8 cellular contexts compared by ENCODE assay signal in the genomic region with DNA sequence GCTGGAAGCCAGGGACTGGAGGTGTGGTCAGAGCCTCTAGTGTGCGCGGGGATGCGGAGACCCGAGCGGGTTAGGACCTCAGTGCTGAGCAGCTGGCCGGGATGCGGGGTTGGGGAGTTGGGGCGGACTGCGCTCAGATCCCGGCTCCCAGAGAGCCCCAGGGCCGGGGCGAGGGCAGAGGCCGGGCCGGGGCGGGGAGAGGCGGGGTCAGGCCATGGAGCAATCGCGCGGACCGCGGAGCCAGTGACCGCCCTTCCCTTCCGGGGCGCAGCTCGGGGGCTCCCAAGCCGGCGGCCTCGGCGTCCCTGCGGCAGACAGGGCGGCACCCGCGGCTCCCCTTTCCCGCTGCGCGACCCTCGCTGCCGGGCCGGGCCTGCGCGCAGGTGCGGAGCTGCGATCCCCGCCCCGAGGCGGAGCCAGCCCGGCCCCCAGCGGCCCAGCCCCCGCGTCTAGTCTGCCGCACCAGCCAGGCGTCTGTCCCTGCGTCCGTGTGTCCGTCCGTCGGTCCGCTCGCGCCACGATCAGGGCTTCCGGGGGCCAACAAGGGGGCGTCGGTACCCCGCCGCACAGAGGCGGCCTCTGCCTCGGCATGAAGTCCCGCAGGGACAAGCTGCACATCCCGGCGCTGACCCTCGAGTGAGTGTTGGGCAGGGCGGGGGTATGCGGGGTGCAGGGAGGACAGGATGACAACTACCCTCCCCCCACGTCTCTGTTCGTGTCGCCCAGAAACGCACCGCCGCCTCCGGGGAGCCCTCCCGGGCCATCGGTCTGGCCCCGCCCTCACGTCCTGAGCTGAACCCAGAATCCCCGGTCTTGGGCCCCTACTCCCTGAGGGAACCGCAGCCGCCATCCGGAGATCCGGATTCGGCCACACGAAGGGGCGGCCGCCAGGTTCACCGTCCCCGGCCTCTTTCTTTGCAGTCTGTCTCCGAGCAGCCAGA. TPM values are rescaled to one million over a fixed set of nuclear protein-coding genes. Genes with fewer than 3 reads are reported as not detected.
A peak's percentile ranks its signal among the peaks of the same experiment; 100 is the strongest.
DNase-seq lines count a peak whose midpoint lies in the region; FAIRE-seq and TF ChIP-seq lines count a peak whose summit lies in the region.

No MANE protein-coding gene starts in this region.

- in situ Hi-C loops in astrocyte of the spinal cord (cut with HindIII; ENCODE audit: low sequenced_read_pairs): no loop called here

- no peak for FAIRE-seq in small intestine (lab: Jason Lieb, UNC)

- H3K27ac ChIP-seq in Peyer's patch: peak overlapping the region; percentile 83 to 97 (median 89)
- peak overlapping the region; percentile 91 to 97 for H3K27ac ChIP-seq in small intestine (ENCODE audit: low read depth in 1 of 2, low read length in 1 of 2)

- TF ChIP-seq CTCF in Peyer's patch (IDR thresholded peaks at IDR 0.05) (no peak), astrocyte of the spinal cord (IDR thresholded peaks at IDR 0.05; ENCODE audit: low read depth, low read length) (no peak)

- WGBS in small intestine, 3 donors: 1 to 3% (median 2%) methylated on average over 54 to 97 of the region's 97 CpGs

- DNase-seq in NCI-H2227 (lab: John Stamatoyannopoulos, UW; ENCODE audit: unreplicated experiment) (peak; percentile 53), NCI-H2227 treated with DMSO at 0.1 percent for 48 hours (lab: John Stamatoyannopoulos, UW) (no peak), Peyer's patch (peak; percentile 54 to 89 (median 83)), astrocyte of the spinal cord (ENCODE audit: low read depth, low spot score) (no peak), iPS-NIHi7 (ENCODE audit: extremely low spot score) (peak; percentile 57), small intestine (peak; percentile 79), NCI-H1436 (lab: John Stamatoyannopoulos, UW) (no peak), putamen (ENCODE audit: low spot score) (no peak)

- TF ChIP-seq POLR2A in Peyer's patch (IDR thresholded peaks at IDR 0.05): peak; percentile 55 to 69

- peak overlapping the region; percentile 58 to 83 (median 74) for H3K4me3 ChIP-seq in Peyer's patch
- H3K4me3 ChIP-seq in astrocyte of the spinal cord (ENCODE audit: low read depth, low read length): peak overlapping the region; percentile 57
- peak overlapping the region; percentile 59 to 85 for H3K4me3 ChIP-seq in small intestine (ENCODE audit: low read depth in 1 of 2, low read length in 2 of 2)

- H3K27me3 ChIP-seq in Peyer's patch (no peaks in the 10 kb centered on the region), small intestine (ENCODE audit: control insufficient read depth in 2 of 2, insufficient read depth in 2 of 2, low read length in 2 of 2) (no peaks in the 10 kb centered on the region)

- H3K9me3 ChIP-seq in Peyer's patch: no peaks in the 10 kb centered on the region
- no peaks in the 10 kb centered on the region for H3K9me3 ChIP-seq in small intestine (ENCODE audit: control insufficient read depth, low read depth)

- peaks cover 0 to 26% (median 12%) of the 10 kb centered on the region in 4 donors for H3K4me1 ChIP-seq in Peyer's patch
- no peaks in the 10 kb centered on the region for H3K4me1 ChIP-seq in small intestine (ENCODE audit: control insufficient read depth in 2 of 2, insufficient read depth in 1 of 2, low read depth in 1 of 2, low read length in 1 of 2)

- peaks cover 0 to 12% (median 0%) of the 10 kb centered on the region in 3 donors for H3K36me3 ChIP-seq in Peyer's patch
- H3K36me3 ChIP-seq in small intestine (ENCODE audit: control insufficient read depth in 2 of 2, insufficient read depth in 2 of 2, low read length in 2 of 2): no peaks in the 10 kb centered on the region

RNA-seq across cellular contexts. Expression of gene MAST3, which starts 12.4 kb away (rescaled TPM):
- total RNA-seq in Peyer's patch: 10 to 100 TPM; 47.8 to 56.3 (median 52.0) TPM
- polyA plus RNA-seq in small intestine: 10 to 100 TPM in 2 of 3 donors, 1 to 10 TPM in 1; 9.3 to 34.6 (median 22.8) TPM

RNA-seq across cellular contexts. Expression of gene IL12RB1, which starts 23.3 kb away (rescaled TPM):
- 10 to 100 TPM in 1 of 4 donors, 1 to 10 TPM in 3; 1.2 to 19.0 (median 2.8) TPM for total RNA-seq in Peyer's patch
- polyA plus RNA-seq in small intestine: 1 to 10 TPM in 1 of 3 donors, under 1 TPM in 2; 0.81 to 2.4 (median 0.89) TPM

RNA-seq across cellular contexts. Expression of gene PIK3R2, which starts 43.0 kb away (rescaled TPM):
- total RNA-seq in Peyer's patch: 10 to 100 TPM; 19.7 to 45.4 (median 28.2) TPM
- 10 to 100 TPM in 1 of 3 donors, 1 to 10 TPM in 2; 1.6 to 14.2 (median 2.0) TPM for polyA plus RNA-seq in small intestine

Comparison
In these comparisons a context has a peak if more than half of its experiments do, and no peak if none do; other contexts are left out.
1. DNase-seq: peak in NCI-H2227 (single experiment), Peyer's patch (3 of 3), iPS-NIHi7 (single experiment) and small intestine (single experiment); none in NCI-H2227 treated with DMSO at 0.1 percent for 48 hours (single experiment), astrocyte of the spinal cord (single experiment), NCI-H1436 (single experiment) and putamen (single experiment).
2. Peak in every context shown above with its lines, with median percentiles within 50 percentile points of each other: H3K4me3 ChIP-seq.